In the genomic region with DNA sequence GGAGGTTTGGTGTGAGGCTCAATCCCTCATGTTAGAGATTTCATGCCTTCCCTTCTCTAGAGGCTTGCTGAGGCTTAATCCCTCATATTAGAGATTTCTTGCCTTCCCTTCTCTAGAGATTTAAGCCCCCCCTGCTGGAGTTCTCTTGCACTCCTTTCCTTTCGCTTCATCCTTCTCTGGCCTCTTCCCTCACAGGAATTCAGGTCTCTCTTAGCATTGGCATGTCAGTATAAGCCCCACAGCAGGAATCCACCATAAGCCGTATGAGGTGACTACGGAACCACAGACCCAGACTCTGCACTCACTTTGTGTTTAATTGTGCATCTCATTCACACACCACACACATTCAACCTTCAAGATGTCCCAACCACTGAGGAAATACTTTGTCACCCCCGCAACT, we compare ENCODE assay signal across 2 cellular contexts.
A peak's percentile ranks its signal among the peaks of the same experiment; 100 is the strongest.
TF ChIP-seq lines count a peak whose summit lies in the region.

No MANE protein-coding gene starts in this region.

TF ChIP-seq in GM23338, 12 proteins besides CTCF, POLR2A, EP300 and RAD21 (continues in another document):
- TF ChIP-seq POLR2AphosphoS5 (IDR thresholded peaks at IDR 0.05; ENCODE audit: low read depth) (no peak), EZH2 (IDR thresholded peaks at IDR 0.05; ENCODE audit: low read depth, unreplicated experiment) (no peak), ZNF331 (CRISPR knock-in tag; IDR thresholded peaks at IDR 0.05; ENCODE audit: low read depth) (no peak), EZH2phosphoT487 (IDR thresholded peaks at IDR 0.05; ENCODE audit: unreplicated experiment) (no peak), JUNB (IDR thresholded peaks at IDR 0.05; ENCODE audit: unreplicated experiment) (no peak), CREB1 (CRISPR knock-in tag; IDR thresholded peaks at IDR 0.05; ENCODE audit: low read depth) (no peak), STAT1 (IDR thresholded peaks at IDR 0.05; ENCODE audit: unreplicated experiment) (no peak), ZNF114 (CRISPR knock-in tag; IDR thresholded peaks at IDR 0.05) (no peak)
- TF ChIP-seq, protein P1, sequence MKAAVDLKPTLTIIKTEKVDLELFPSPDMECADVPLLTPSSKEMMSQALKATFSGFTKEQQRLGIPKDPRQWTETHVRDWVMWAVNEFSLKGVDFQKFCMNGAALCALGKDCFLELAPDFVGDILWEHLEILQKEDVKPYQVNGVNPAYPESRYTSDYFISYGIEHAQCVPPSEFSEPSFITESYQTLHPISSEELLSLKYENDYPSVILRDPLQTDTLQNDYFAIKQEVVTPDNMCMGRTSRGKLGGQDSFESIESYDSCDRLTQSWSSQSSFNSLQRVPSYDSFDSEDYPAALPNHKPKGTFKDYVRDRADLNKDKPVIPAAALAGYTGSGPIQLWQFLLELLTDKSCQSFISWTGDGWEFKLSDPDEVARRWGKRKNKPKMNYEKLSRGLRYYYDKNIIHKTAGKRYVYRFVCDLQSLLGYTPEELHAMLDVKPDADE (IDR thresholded peaks at IDR 0.05) = no peak
- TF ChIP-seq, protein P2, sequence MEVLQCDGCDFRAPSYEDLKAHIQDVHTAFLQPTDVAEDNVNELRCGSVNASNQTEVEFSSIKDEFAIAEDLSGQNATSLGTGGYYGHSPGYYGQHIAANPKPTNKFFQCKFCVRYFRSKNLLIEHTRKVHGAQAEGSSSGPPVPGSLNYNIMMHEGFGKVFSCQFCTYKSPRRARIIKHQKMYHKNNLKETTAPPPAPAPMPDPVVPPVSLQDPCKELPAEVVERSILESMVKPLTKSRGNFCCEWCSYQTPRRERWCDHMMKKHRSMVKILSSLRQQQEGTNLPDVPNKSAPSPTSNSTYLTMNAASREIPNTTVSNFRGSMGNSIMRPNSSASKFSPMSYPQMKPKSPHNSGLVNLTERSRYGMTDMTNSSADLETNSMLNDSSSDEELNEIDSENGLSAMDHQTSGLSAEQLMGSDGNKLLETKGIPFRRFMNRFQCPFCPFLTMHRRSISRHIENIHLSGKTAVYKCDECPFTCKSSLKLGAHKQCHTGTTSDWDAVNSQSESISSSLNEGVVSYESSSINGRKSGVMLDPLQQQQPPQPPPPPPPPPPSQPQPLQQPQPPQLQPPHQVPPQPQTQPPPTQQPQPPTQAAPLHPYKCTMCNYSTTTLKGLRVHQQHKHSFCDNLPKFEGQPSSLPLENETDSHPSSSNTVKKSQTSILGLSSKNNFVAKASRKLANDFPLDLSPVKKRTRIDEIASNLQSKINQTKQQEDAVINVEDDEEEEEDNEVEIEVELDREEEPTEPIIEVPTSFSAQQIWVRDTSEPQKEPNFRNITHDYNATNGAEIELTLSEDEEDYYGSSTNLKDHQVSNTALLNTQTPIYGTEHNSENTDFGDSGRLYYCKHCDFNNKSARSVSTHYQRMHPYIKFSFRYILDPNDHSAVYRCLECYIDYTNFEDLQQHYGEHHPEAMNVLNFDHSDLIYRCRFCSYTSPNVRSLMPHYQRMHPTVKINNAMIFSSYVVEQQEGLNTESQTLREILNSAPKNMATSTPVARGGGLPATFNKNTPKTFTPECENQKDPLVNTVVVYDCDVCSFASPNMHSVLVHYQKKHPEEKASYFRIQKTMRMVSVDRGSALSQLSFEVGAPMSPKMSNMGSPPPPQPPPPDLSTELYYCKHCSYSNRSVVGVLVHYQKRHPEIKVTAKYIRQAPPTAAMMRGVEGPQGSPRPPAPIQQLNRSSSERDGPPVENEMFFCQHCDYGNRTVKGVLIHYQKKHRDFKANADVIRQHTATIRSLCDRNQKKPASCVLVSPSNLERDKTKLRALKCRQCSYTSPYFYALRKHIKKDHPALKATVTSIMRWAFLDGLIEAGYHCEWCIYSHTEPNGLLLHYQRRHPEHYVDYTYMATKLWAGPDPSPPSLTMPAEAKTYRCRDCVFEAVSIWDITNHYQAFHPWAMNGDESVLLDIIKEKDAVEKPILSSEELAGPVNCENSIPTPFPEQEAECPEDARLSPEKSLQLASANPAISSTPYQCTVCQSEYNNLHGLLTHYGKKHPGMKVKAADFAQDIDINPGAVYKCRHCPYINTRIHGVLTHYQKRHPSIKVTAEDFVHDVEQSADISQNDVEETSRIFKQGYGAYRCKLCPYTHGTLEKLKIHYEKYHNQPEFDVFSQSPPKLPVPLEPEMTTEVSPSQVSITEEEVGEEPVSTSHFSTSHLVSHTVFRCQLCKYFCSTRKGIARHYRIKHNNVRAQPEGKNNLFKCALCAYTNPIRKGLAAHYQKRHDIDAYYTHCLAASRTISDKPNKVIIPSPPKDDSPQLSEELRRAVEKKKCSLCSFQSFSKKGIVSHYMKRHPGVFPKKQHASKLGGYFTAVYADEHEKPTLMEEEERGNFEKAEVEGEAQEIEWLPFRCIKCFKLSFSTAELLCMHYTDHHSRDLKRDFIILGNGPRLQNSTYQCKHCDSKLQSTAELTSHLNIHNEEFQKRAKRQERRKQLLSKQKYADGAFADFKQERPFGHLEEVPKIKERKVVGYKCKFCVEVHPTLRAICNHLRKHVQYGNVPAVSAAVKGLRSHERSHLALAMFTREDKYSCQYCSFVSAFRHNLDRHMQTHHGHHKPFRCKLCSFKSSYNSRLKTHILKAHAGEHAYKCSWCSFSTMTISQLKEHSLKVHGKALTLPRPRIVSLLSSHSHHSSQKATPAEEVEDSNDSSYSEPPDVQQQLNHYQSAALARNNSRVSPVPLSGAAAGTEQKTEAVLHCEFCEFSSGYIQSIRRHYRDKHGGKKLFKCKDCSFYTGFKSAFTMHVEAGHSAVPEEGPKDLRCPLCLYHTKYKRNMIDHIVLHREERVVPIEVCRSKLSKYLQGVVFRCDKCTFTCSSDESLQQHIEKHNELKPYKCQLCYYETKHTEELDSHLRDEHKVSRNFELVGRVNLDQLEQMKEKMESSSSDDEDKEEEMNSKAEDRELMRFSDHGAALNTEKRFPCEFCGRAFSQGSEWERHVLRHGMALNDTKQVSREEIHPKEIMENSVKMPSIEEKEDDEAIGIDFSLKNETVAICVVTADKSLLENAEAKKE (CRISPR knock-in tag; IDR thresholded peaks at IDR 0.05) = no peak

TF ChIP-seq in H1, 55 proteins besides CTCF, POLR2A, EP300 and RAD21:
- TF ChIP-seq TCF12 (IDR thresholded peaks at IDR 0.05; ENCODE audit: low read depth, low read length) (no peak), TEAD4 (IDR thresholded peaks at IDR 0.05; ENCODE audit: low read depth, low read length) (peak; percentile 59; the same call in 1 of the 2 replicates)
